ENCODE assay signal across 8 cellular contexts in the genomic region with DNA sequence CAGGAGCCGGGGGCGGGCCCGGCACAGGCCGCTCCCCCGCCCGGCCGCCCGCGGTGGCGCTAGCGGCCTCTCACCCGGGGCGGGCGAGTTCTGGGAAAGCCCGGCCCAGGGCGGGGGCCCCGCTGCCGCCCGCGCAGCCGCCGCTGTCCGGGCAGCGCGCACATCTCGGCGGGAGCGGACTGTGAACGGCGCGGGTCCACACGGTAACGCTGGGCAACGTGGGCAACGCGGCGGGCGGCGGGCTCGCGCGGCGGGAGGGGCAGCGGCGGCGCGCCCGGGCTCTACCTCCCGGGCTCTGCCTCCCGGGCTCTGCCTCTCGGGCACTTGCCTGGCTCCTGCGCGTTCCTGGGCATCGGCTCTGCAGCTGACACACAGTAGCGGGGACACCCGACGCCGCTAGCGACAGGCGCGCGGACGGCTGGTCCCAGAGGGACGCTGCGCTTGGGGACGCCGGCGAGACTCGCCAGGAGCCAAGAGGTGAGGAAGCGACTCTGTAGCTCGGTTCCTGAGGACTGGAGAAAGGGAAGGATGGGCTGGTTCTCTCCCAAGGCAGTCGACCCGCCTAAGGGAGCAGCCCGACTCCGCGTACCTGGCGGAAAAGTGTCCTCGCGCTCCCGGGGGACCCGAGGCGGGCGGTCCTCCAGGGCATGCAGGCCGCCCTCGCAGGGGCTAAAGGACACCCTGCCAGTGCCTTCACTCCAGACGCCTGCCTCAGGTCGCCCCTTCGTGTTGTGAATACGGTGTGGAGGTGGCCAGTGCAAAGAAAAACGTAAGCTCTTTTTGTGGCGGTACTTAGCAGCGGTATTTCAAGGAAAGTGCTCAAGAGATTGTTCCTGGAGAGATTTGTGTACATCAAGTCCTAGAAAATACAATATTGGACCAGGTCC. TPM values are rescaled to one million over a fixed set of nuclear protein-coding genes. Genes with fewer than 3 reads are reported as not detected.
DNase-seq lines count a peak whose midpoint lies in the region; ATAC-seq and TF ChIP-seq lines count a peak whose summit lies in the region.

A gene (plus strand): TSS at position 150 of the 887 bp plus-strand sequence. CDS start 37,116 bp downstream, outside the sequence.

- H3K9me3 ChIP-seq in SJSA1 (replicated peaks) (no peaks in the 10 kb centered on the region), mesodermal cell (ENCODE audit: control insufficient read depth, low read length) (no peaks in the 10 kb centered on the region)

- 1% methylated on average over 51 to 63 of the region's 92 CpGs for WGBS in mesodermal cell (ENCODE audit: insufficient coverage in 2 of 2), 2 experiments

- H3K4me1 Mint-ChIP-seq in type B pancreatic cell (ENCODE audit: unreplicated experiment), result peaks cover 34% of the 10 kb centered on the region

- 0 out of 2 replicates have a peak, but pooled peaks cover 3% of the 10 kb centered on the region for H3K36me3 ChIP-seq in SJSA1
- H3K36me3 ChIP-seq in mesodermal cell (ENCODE audit: control insufficient read depth, insufficient read depth, low read length), result no peaks in the 10 kb centered on the region

- no peak for TF ChIP-seq POLR2A in erythroblast (IDR thresholded peaks at IDR 0.05; ENCODE audit: low read length)

- peak within 1 kb of the TSS; percentile 87 for H3K4me3 Mint-ChIP-seq in type B pancreatic cell

- H3K4me1 ChIP-seq in SJSA1 (replicated peaks) (peaks cover 61% of the 10 kb centered on the region), mesodermal cell (ENCODE audit: control insufficient read depth, insufficient read depth, low read length, poor library complexity, severe bottlenecking) (peaks cover 28% of the 10 kb centered on the region)

- peaks cover 8% of the 10 kb centered on the region for H3K36me3 Mint-ChIP-seq in type B pancreatic cell

- no peak for TF ChIP-seq CTCF in type B pancreatic cell (conservative IDR thresholded peaks at IDR 0.05)

- DNase-seq in DMS 273 (lab: John Stamatoyannopoulos, UW; ENCODE audit: unreplicated experiment) (peak; percentile 81), DMS 273 treated with DMSO at 0.1 percent for 48 hours (lab: John Stamatoyannopoulos, UW) (no peak), SJSA1 (ENCODE audit: low read depth in 1 of 2, low spot score in 2 of 2) (peak; percentile 65 to 67), erythroblast (lab: John Stamatoyannopoulos, UW) (peak; percentile 48 to 58), type B pancreatic cell (ENCODE audit: extremely low spot score, unreplicated experiment) (peak; percentile 72), COLO829 (ENCODE audit: low spot score) (no peak)

- no peaks in the 10 kb centered on the region for H3K27me3 ChIP-seq in SJSA1 (replicated peaks)

- peaks cover 6% of the 10 kb centered on the region for H3K9me3 Mint-ChIP-seq in type B pancreatic cell

- H3K27me3 Mint-ChIP-seq in type B pancreatic cell, result peaks cover 55% of the 10 kb centered on the region

- peak within 1 kb of the TSS; percentile 64 for H3K27ac ChIP-seq in SJSA1
- H3K27ac ChIP-seq in mesodermal cell (ENCODE audit: low read depth, low read length, severe bottlenecking), result peak within 1 kb of the TSS; percentile 95

- ATAC-seq in HG02885 (IDR thresholded peaks at IDR 0.05; ENCODE audit: poor library complexity, unreplicated experiment), result peak; percentile 70

- peak within 1 kb of the TSS; percentile 12 for H3K27ac Mint-ChIP-seq in type B pancreatic cell

- H3K4me3 ChIP-seq in SJSA1 (peak within 1 kb of the TSS; percentile 84), mesodermal cell (ENCODE audit: extremely low read depth, insufficient read depth, low read length, poor library complexity, severe bottlenecking) (peak within 1 kb of the TSS; percentile 55)

RNA-seq across cellular contexts. Expression of the gene that starts here (rescaled TPM):
- 3.7 and 8.1 TPM in 2 replicates for total RNA-seq in SJSA1 (2014; rRNA removed; shearing (Covaris generic))
- 6.5 TPM for polyA plus RNA-seq in mesodermal cell (2013, experiment 1 of 2)
- polyA plus RNA-seq in mesodermal cell (2013, experiment 2 of 2), result 5.9 TPM
- total RNA-seq in type B pancreatic cell (ENCODE audit: low replicate concordance), result 5.3 and 7.8 TPM in 2 replicates

Comparison
In these comparisons a context has a peak if more than half of its experiments do, and no peak if none do; other contexts are left out.
1. DNase-seq: peak in DMS 273 (single experiment), SJSA1 (2 of 2), erythroblast (2 of 2) and type B pancreatic cell (single experiment); none in DMS 273 treated with DMSO at 0.1 percent for 48 hours (single experiment) and COLO829 (single experiment).